1 cellular context compared by ENCODE assay signal in genomic region chr11:107591098-107591445, GRCh38.
TF ChIP-seq lines count a peak whose summit lies in the region.

TSS of gene ELMOD1 (plus strand) at chr11:107591147. CDS start at chr11:107618190, 27,043 bp downstream.

TF ChIP-seq in WTC11, 78 proteins besides CTCF, POLR2A, EP300 and RAD21 (continued from another document):
- TF ChIP-seq ERG (CRISPR knock-in tag; IDR thresholded peaks at IDR 0.05) (no peak), PREB (CRISPR knock-in tag; IDR thresholded peaks at IDR 0.05; ENCODE audit: borderline replicate concordance) (no peak), ETV6 (CRISPR knock-in tag; IDR thresholded peaks at IDR 0.05) (no peak)
